Comparison of ENCODE assay signal across 44 cellular contexts in the genomic region with DNA sequence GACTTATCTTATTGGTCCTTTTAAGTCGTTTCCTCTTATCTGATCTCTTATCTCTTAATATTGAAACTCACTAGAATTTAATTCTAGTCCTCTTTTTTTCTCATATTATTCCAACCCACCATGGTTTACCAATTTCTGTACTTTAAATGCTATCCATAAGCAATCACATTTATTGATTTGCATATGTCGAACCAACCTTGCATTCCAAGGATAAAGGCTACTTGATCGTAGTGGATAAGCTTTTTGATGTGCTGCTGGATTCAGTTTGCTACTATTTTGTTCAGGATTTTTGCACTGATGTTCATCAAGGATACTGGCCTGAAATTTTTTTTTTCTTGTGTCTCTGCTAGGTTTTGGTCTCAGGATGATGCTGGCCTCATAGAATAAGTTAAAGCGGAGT. TPM values are rescaled to one million over a fixed set of nuclear protein-coding genes. Genes with fewer than 3 reads are reported as not detected.
"Had no signal": no experiment of that assay in that cellular context is flagged by ENCODE, and none has a peak within 500 bp of the region (broad histone marks: within the 10 kb centered on the region; RNA-seq: fewer than 3 reads in every experiment).

No MANE protein-coding gene starts in this region.

- H3K9me3 ChIP-seq: adrenal gland, ascending aorta had no signal

- H3K36me3 Mint-ChIP-seq: activated naive CD4-positive, alpha-beta T cell treated with anti-CD3 and anti-CD28 coated beads, Interleukin-2, amount 10 ng/mL, durations not matched to agents 7 days and 5 days; activated naive CD8-positive, alpha-beta T cell treated with anti-CD3 and anti-CD28 coated beads for 36 hours; brain had no signal

- ATAC-seq: activated naive CD4-positive, alpha-beta T cell treated with anti-CD3 and anti-CD28 coated beads, Interleukin-2, amount 50 U/mL, for 72 hours; activated naive CD8-positive, alpha-beta T cell treated with anti-CD3 and anti-CD28 coated beads, Interleukin-2, amount 50 U/mL, for 24 hours; activated T-cell treated with anti-CD3 and anti-CD28 coated beads, Interleukin-2, amount 50 U/mL, for 4 hours; activated T-cell treated with anti-CD3 and anti-CD28 coated beads, Interleukin-2, amount 50 U/mL, for 72 hours; activated T-helper 17 cell treated with anti-CD3 and anti-CD28 coated beads, Interleukin-2, amount 50 U/mL, for 72 hours; body of pancreas had no signal

- H3K4me1 ChIP-seq: adrenal gland, ascending aorta, body of pancreas, breast epithelium had no signal

- H3K4me3 Mint-ChIP-seq: activated naive CD4-positive, alpha-beta T cell treated with anti-CD3 and anti-CD28 coated beads for 36 hours; activated naive CD4-positive, alpha-beta T cell treated with anti-CD3 and anti-CD28 coated beads, Interleukin-2, amount 10 ng/mL, durations not matched to agents 7 days and 5 days; activated naive CD4-positive, alpha-beta T cell treated with anti-CD3 and anti-CD28 coated beads, Interleukin-2, amount 50 U/mL, for 24 hours; activated naive CD8-positive, alpha-beta T cell; activated naive CD8-positive, alpha-beta T cell treated with anti-CD3 and anti-CD28 coated beads for 36 hours; activated naive CD8-positive, alpha-beta T cell treated with anti-CD3 and anti-CD28 coated beads, Interleukin-2, amount 10 ng/mL, durations not matched to agents 7 days and 5 days; activated naive CD8-positive, alpha-beta T cell treated with anti-CD3 and anti-CD28 coated beads, Interleukin-2, amount 50 U/mL, for 24 hours; activated T-cell treated with anti-CD3 and anti-CD28 coated beads, Interleukin-2, amount 50 U/mL, for 24 hours; activated T-cell treated with anti-CD3 and anti-CD28 coated beads, Interleukin-2, amount 50 U/mL, for 4 hours; activated T-cell treated with anti-CD3 and anti-CD28 coated beads, Interleukin-2, amount 50 U/mL, for 72 hours; activated T-helper 1 cell treated with anti-CD3 and anti-CD28 coated beads, Interleukin-12 subunit alpha, Interleukin-12 subunit beta, Interleukin-2, Interleukin-4 antibody, amounts not matched to agents 30 ng/mL and 10 ng/mL and 1 ng/mL, durations not matched to agents 14 hours and 24 hours and 36 hours; activated T-helper 17 cell treated with anti-CD3 and anti-CD28 coated beads, Interleukin-2, amount 50 U/mL, for 72 hours; brain; central memory CD8-positive, alpha-beta T cell had no signal

- H3K36me3 ChIP-seq: adrenal gland, ascending aorta, brain microvascular endothelial cell, breast epithelium, cardiac muscle cell had no signal

- H3K4me1 Mint-ChIP-seq: activated naive CD4-positive, alpha-beta T cell treated with anti-CD3 and anti-CD28 coated beads, Interleukin-2, amount 10 ng/mL, durations not matched to agents 7 days and 5 days; activated naive CD4-positive, alpha-beta T cell treated with anti-CD3 and anti-CD28 coated beads, Interleukin-2, amount 50 U/mL, for 24 hours; activated naive CD8-positive, alpha-beta T cell treated with anti-CD3 and anti-CD28 coated beads for 36 hours; activated naive CD8-positive, alpha-beta T cell treated with anti-CD3 and anti-CD28 coated beads, Interleukin-2, amount 10 ng/mL, durations not matched to agents 7 days and 5 days; activated naive CD8-positive, alpha-beta T cell treated with anti-CD3 and anti-CD28 coated beads, Interleukin-2, amount 50 U/mL, for 24 hours; activated T-helper 17 cell treated with anti-CD3 and anti-CD28 coated beads, Interleukin-2, amount 50 U/mL, for 72 hours; brain; central memory CD8-positive, alpha-beta T cell had no signal

- H3K27ac Mint-ChIP-seq: activated naive CD4-positive, alpha-beta T cell treated with anti-CD3 and anti-CD28 coated beads for 36 hours; activated naive CD4-positive, alpha-beta T cell treated with anti-CD3 and anti-CD28 coated beads, Interleukin-2, amount 10 ng/mL, durations not matched to agents 7 days and 5 days; activated naive CD4-positive, alpha-beta T cell treated with anti-CD3 and anti-CD28 coated beads, Interleukin-2, amount 50 U/mL, for 24 hours; activated naive CD4-positive, alpha-beta T cell treated with anti-CD3 and anti-CD28 coated beads, Interleukin-2, amount 50 U/mL, for 72 hours; activated naive CD8-positive, alpha-beta T cell; activated naive CD8-positive, alpha-beta T cell treated with anti-CD3 and anti-CD28 coated beads for 36 hours; activated naive CD8-positive, alpha-beta T cell treated with anti-CD3 and anti-CD28 coated beads, Interleukin-2, amount 10 ng/mL, durations not matched to agents 7 days and 5 days; activated naive CD8-positive, alpha-beta T cell treated with anti-CD3 and anti-CD28 coated beads, Interleukin-2, amount 50 U/mL, for 24 hours; activated T-cell treated with anti-CD3 and anti-CD28 coated beads, Interleukin-2, amount 50 U/mL, for 24 hours; activated T-cell treated with anti-CD3 and anti-CD28 coated beads, Interleukin-2, amount 50 U/mL, for 72 hours; activated T-helper 1 cell treated with anti-CD3 and anti-CD28 coated beads, Interleukin-12 subunit alpha, Interleukin-12 subunit beta, Interleukin-2, Interleukin-4 antibody, amounts not matched to agents 30 ng/mL and 10 ng/mL and 1 ng/mL, durations not matched to agents 14 hours and 24 hours and 36 hours; activated T-helper 17 cell treated with anti-CD3 and anti-CD28 coated beads, Interleukin-2, amount 50 U/mL, for 72 hours; activated T-helper 2 cell treated with anti-CD3 and anti-CD28 coated beads, Interferon-gamma antibody, Interleukin-2, Interleukin-4, amounts not matched to agents 10 μg/mL and 5 μg/mL and 100 μg/mL, durations not matched to agents 14 hours and 24 hours and 36 hours; brain had no signal

- H3K27me3 ChIP-seq: adrenal gland, ascending aorta, body of pancreas, brain microvascular endothelial cell, breast epithelium, cardiac muscle cell had no signal

- H3K27ac ChIP-seq: adrenal gland, ascending aorta, body of pancreas, brain microvascular endothelial cell, breast epithelium, cardiac muscle cell had no signal

- DNase-seq: activated effector memory CD4-positive, alpha-beta T cell treated with anti-CD3 and anti-CD28 coated beads, Interleukin-2, amount 50 U/mL, for 16 hours; activated effector memory CD4-positive, alpha-beta T cell treated with Interleukin-2 at 50 U/mL for 16 hours; activated gamma-delta T cell; activated gamma-delta T cell treated with Interleukin-2 at 50 U/mL for 16 hours; activated naive CD4-positive, alpha-beta T cell; activated naive CD4-positive, alpha-beta T cell treated with anti-CD3 and anti-CD28 coated beads for 36 hours; activated naive CD4-positive, alpha-beta T cell treated with anti-CD3 and anti-CD28 coated beads, Interleukin-2, amount 10 ng/mL, durations not matched to agents 7 days and 5 days; activated naive CD4-positive, alpha-beta T cell treated with anti-CD3 and anti-CD28 coated beads, Interleukin-2, amount 50 U/mL, for 16 hours; activated naive CD4-positive, alpha-beta T cell treated with Interleukin-2 at 50 U/mL for 16 hours; activated naive CD8-positive, alpha-beta T cell treated with anti-CD3 and anti-CD28 coated beads for 36 hours; activated naive CD8-positive, alpha-beta T cell treated with anti-CD3 and anti-CD28 coated beads, Interleukin-2, amount 10 ng/mL, durations not matched to agents 7 days and 5 days; activated naive CD8-positive, alpha-beta T cell treated with anti-CD3 and anti-CD28 coated beads, Interleukin-2, amount 50 U/mL, for 24 hours; activated T-cell treated with anti-CD3 and anti-CD28 coated beads, Interleukin-2, amount 50 U/mL, for 1 hour; activated T-cell treated with anti-CD3 and anti-CD28 coated beads, Interleukin-2, amount 50 U/mL, for 24 hours; activated T-cell treated with anti-CD3 and anti-CD28 coated beads, Interleukin-2, amount 50 U/mL, for 4 hours; activated T-cell treated with anti-CD3 and anti-CD28 coated beads, Interleukin-2, amount 50 U/mL, for 48 hours; activated T-cell treated with anti-CD3 and anti-CD28 coated beads, Interleukin-2, amount 50 U/mL, for 72 hours; adrenal gland; amniotic stem cell; amygdala; anterior cingulate cortex; aorta; body of pancreas; brain microvascular endothelial cell; caudate nucleus; central memory CD4-positive, alpha-beta T cell; cerebellar nuclear complex had no signal

- FAIRE-seq: astrocyte, bronchial epithelial cell had no signal

- H3K4me3 ChIP-seq: adrenal gland, ascending aorta, body of pancreas, breast epithelium, cardiac muscle cell had no signal

RNA-seq across cellular contexts. Expression of gene DEFB125, which starts 7.7 kb away (rescaled TPM):
- total RNA-seq: activated naive CD4-positive, alpha-beta T cell treated with anti-CD3 and anti-CD28 coated beads for 36 hours; activated naive CD4-positive, alpha-beta T cell treated with anti-CD3 and anti-CD28 coated beads, Interleukin-2, amount 50 U/mL, for 72 hours; activated naive CD8-positive, alpha-beta T cell treated with anti-CD3 and anti-CD28 coated beads for 36 hours; activated naive CD8-positive, alpha-beta T cell treated with anti-CD3 and anti-CD28 coated beads, Interleukin-2, amount 10 ng/mL, durations not matched to agents 7 days and 5 days; activated T-cell treated with anti-CD3 and anti-CD28 coated beads, Interleukin-2, amount 50 U/mL, for 4 hours; activated T-cell treated with anti-CD3 and anti-CD28 coated beads, Interleukin-2, amount 50 U/mL, for 72 hours; activated T-helper 1 cell treated with anti-CD3 and anti-CD28 coated beads, Interleukin-12 subunit alpha, Interleukin-12 subunit beta, Interleukin-2, Interleukin-4 antibody, amounts not matched to agents 30 ng/mL and 10 ng/mL and 1 ng/mL, durations not matched to agents 14 hours and 24 hours and 36 hours; activated T-helper 17 cell treated with anti-CD3 and anti-CD28 coated beads, Interleukin-2, amount 50 U/mL, for 72 hours; activated T-helper 2 cell treated with anti-CD3 and anti-CD28 coated beads, Interferon-gamma antibody, Interleukin-2, Interleukin-4, amounts not matched to agents 10 μg/mL and 5 μg/mL and 100 μg/mL, durations not matched to agents 14 hours and 24 hours and 36 hours; adrenal gland; aorta; ascending aorta; astrocyte; body of pancreas; breast epithelium; bronchial epithelial cell; cardiac muscle cell; cardiac septum; cerebellum; chondrocyte had no signal
- polyA plus RNA-seq: adipose tissue, adrenal gland, aorta, cardiac muscle cell had no signal

RNA-seq across cellular contexts. Expression of gene DEFB126, which starts 47.2 kb away (rescaled TPM):
- total RNA-seq: activated naive CD4-positive, alpha-beta T cell treated with anti-CD3 and anti-CD28 coated beads for 36 hours; activated naive CD4-positive, alpha-beta T cell treated with anti-CD3 and anti-CD28 coated beads, Interleukin-2, amount 50 U/mL, for 72 hours; activated naive CD8-positive, alpha-beta T cell treated with anti-CD3 and anti-CD28 coated beads for 36 hours; activated naive CD8-positive, alpha-beta T cell treated with anti-CD3 and anti-CD28 coated beads, Interleukin-2, amount 10 ng/mL, durations not matched to agents 7 days and 5 days; activated T-cell treated with anti-CD3 and anti-CD28 coated beads, Interleukin-2, amount 50 U/mL, for 4 hours; activated T-cell treated with anti-CD3 and anti-CD28 coated beads, Interleukin-2, amount 50 U/mL, for 72 hours; activated T-helper 1 cell treated with anti-CD3 and anti-CD28 coated beads, Interleukin-12 subunit alpha, Interleukin-12 subunit beta, Interleukin-2, Interleukin-4 antibody, amounts not matched to agents 30 ng/mL and 10 ng/mL and 1 ng/mL, durations not matched to agents 14 hours and 24 hours and 36 hours; activated T-helper 17 cell treated with anti-CD3 and anti-CD28 coated beads, Interleukin-2, amount 50 U/mL, for 72 hours; activated T-helper 2 cell treated with anti-CD3 and anti-CD28 coated beads, Interferon-gamma antibody, Interleukin-2, Interleukin-4, amounts not matched to agents 10 μg/mL and 5 μg/mL and 100 μg/mL, durations not matched to agents 14 hours and 24 hours and 36 hours; adrenal gland; aorta; ascending aorta; astrocyte; body of pancreas; breast epithelium; bronchial epithelial cell; cardiac muscle cell; cardiac septum; cerebellum; chondrocyte had no signal
- polyA plus RNA-seq: adipose tissue, adrenal gland, aorta, cardiac muscle cell had no signal
